In the genomic region with DNA sequence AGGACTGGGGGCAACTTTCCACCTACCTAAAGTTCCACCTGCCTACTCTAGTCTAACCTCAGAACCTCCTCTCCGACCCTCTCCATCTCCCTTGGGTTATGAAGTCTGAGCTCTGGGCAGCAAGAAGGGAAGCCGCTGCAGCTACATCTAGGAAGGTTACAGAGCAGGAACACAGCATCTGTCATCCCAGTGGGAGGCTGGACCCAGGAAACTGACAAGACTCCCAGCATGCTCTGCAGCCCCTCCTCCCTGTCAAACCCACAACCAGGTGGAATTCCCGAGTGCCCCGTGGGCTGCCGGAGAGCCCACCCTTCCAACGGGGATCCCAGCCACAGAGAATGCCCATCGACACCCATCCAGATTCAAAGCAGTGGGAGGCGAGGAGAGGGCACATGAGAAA, we compare ENCODE assay signal across 12 cellular contexts. TPM values are rescaled to one million over a fixed set of nuclear protein-coding genes. Genes with fewer than 3 reads are reported as not detected.
DNase-seq lines count a peak whose midpoint lies in the region; ATAC-seq and TF ChIP-seq lines count a peak whose summit lies in the region.
"Had no signal": no experiment of that assay in that cellular context is flagged by ENCODE, and none has a peak within 500 bp of the region (broad histone marks: within the 10 kb centered on the region; RNA-seq: fewer than 3 reads in every experiment).

No MANE protein-coding gene starts in this region.

- peak overlapping the region; percentile 33 for H3K4me3 Mint-ChIP-seq in T-helper 1 cell treated with Interleukin-12 subunit alpha and Interleukin-12 subunit beta and Interleukin-4 antibody, amounts not matched to agents 30 μg/mL and 1 μg/mL, for 36 hours
- peak overlapping the region; percentile 73 for H3K4me3 Mint-ChIP-seq in activated T-helper 17 cell treated with anti-CD3 and anti-CD28 coated beads, Interleukin-2, amount 50 U/mL, for 72 hours
- H3K4me3 Mint-ChIP-seq in H9: peak overlapping the region in 1 of 2 experiments; percentile 16; a peak in 1 of 5 replicates

- H3K9me3 Mint-ChIP-seq in T-helper 1 cell treated with Interleukin-12 subunit alpha and Interleukin-12 subunit beta and Interleukin-4 antibody, amounts not matched to agents 30 μg/mL and 1 μg/mL, for 36 hours: no peaks in the 10 kb centered on the region
- H3K9me3 Mint-ChIP-seq in activated T-helper 17 cell treated with anti-CD3 and anti-CD28 coated beads, Interleukin-2, amount 50 U/mL, for 72 hours: no peaks in the 10 kb centered on the region
- H3K9me3 Mint-ChIP-seq in H9: no peaks in the 10 kb centered on the region

- CTCF ChIA-PET in HEK293 (lab: Yijun Ruan, JAX): interaction anchor here (1.1 to 1.7 kb wide), 2 partner anchors 8 to 23 kb away, joined by 3 to 5 read pairs; no protein-coding TSS in a partner anchor

- no peaks in the 10 kb centered on the region for H3K79me1 ChIP-seq in H9 (ENCODE audit: insufficient read depth, low read depth, low read length, poor library complexity, severe bottlenecking)

- no peak overlapping the region for H4K8ac ChIP-seq in H9 (replicated peaks; ENCODE audit: insufficient read length, low read depth, low read length)

- peaks cover 9% of the 10 kb centered on the region for H3K23me2 ChIP-seq in H9 (ENCODE audit: insufficient read length, low read depth, low read length, poor library complexity, severe bottlenecking)

- H3K4me2 ChIP-seq in osteoblast (ENCODE audit: insufficient read depth, low read length): no peak overlapping the region
- H3K4me2 ChIP-seq in H9 (ENCODE audit: insufficient read depth, insufficient read length, low read length): no peak overlapping the region

- H2AK5ac ChIP-seq in H9 (ENCODE audit: insufficient read length, low read length): no peak overlapping the region

- no peak overlapping the region for H2BK12ac ChIP-seq in H9 (ENCODE audit: insufficient read length, low read depth, low read length)

- H2BK120ac ChIP-seq in H9 (ENCODE audit: low read depth, low read length, poor library complexity, severe bottlenecking): no peak overlapping the region

- peaks cover 3% of the 10 kb centered on the region for H3K36me3 Mint-ChIP-seq in T-helper 1 cell treated with Interleukin-12 subunit alpha and Interleukin-12 subunit beta and Interleukin-4 antibody, amounts not matched to agents 30 μg/mL and 1 μg/mL, for 36 hours (ENCODE audit: low read depth)
- H3K36me3 Mint-ChIP-seq in activated T-helper 17 cell treated with anti-CD3 and anti-CD28 coated beads, Interleukin-2, amount 50 U/mL, for 72 hours (ENCODE audit: low read depth): no peaks in the 10 kb centered on the region
- H3K36me3 Mint-ChIP-seq in H9 (ENCODE audit: insufficient read depth in 1 of 3, low read depth in 3 of 3): peaks cover 0 to 4% (median 0%) of the 10 kb centered on the region in 3 experiments; a peak in 1 of 7 replicates

- no peak overlapping the region for H2AFZ ChIP-seq in osteoblast (ENCODE audit: low read length)
- no peak overlapping the region for H2AFZ ChIP-seq in H9 (ENCODE audit: low read length)

- peaks cover 20% of the 10 kb centered on the region for H3K27me3 Mint-ChIP-seq in T-helper 1 cell treated with Interleukin-12 subunit alpha and Interleukin-12 subunit beta and Interleukin-4 antibody, amounts not matched to agents 30 μg/mL and 1 μg/mL, for 36 hours (ENCODE audit: low read depth)
- H3K27me3 Mint-ChIP-seq in activated T-helper 17 cell treated with anti-CD3 and anti-CD28 coated beads, Interleukin-2, amount 50 U/mL, for 72 hours: peaks cover 3% of the 10 kb centered on the region
- H3K27me3 Mint-ChIP-seq in H9 (ENCODE audit: low read depth): peaks cover 56% of the 10 kb centered on the region

- no peak for DNase-seq in T-helper 1 cell
- DNase-seq in osteoblast (ENCODE audit: insufficient read length, low spot score, missing footprints): peak; percentile 79
- DNase-seq in H9: no peak
- DNase-seq in T-helper 9 cell: no peak
- DNase-seq: brain microvascular endothelial cell; islet precursor cell; stimulated activated CD4-positive, alpha-beta T cell treated with anti-CD3 and anti-CD28 coated beads, Interleukin-2, amount 100 ng/mL, for 48 hours had no signal

- H2BK15ac ChIP-seq in H9 (ENCODE audit: low read depth, low read length): no peak overlapping the region

- no peak overlapping the region for H3K18ac ChIP-seq in H9 (ENCODE audit: insufficient read length, low read depth, low read length)

- no peak overlapping the region for H3K9ac ChIP-seq in H9 (ENCODE audit: extremely low read depth, insufficient read length, low read length)

- H3K56ac ChIP-seq in H9 (ENCODE audit: insufficient read length, low read depth, low read length): no peak overlapping the region

- no peak overlapping the region for H3T11ph ChIP-seq in H9 (ENCODE audit: low read length)

- H3K4me3 ChIP-seq in HEK293 (ENCODE audit: low read depth, low read length) (no peak overlapping the region), osteoblast (ENCODE audit: insufficient read depth, low read length) (no peak overlapping the region)

- H3K27me3 ChIP-seq in osteoblast (ENCODE audit: insufficient read depth, low read length) (peaks cover 61% of the 10 kb centered on the region), H9 (ENCODE audit: insufficient read depth, low read length) (peaks cover 3% of the 10 kb centered on the region; the same call in 1 of the 2 replicates)

- H3K14ac ChIP-seq in H9 (ENCODE audit: insufficient read depth, low read length): no peak overlapping the region

- no peak overlapping the region for H3K27ac ChIP-seq in HEK293 (ENCODE audit: extremely low read depth, low read depth, low read length)
- H3K27ac ChIP-seq in osteoblast (ENCODE audit: low read depth, low read length): no peak overlapping the region
- no peak overlapping the region for H3K27ac ChIP-seq in H9 (ENCODE audit: insufficient read length, low read depth, low read length)
- H3K27ac ChIP-seq: brain microvascular endothelial cell had no signal

- H3K4me1 ChIP-seq in HEK293 (ENCODE audit: control insufficient read depth, insufficient read depth, low read length) (no peaks in the 10 kb centered on the region; the same call in 1 of the 2 replicates), osteoblast (ENCODE audit: insufficient read depth, low read length) (no peaks in the 10 kb centered on the region), H9 (ENCODE audit: insufficient read depth, low read length) (no peaks in the 10 kb centered on the region)

- no peak for ATAC-seq in activated T-helper 17 cell treated with anti-CD3 and anti-CD28 coated beads, Interleukin-2, amount 50 U/mL, for 72 hours (replicated peaks)
- ATAC-seq in GM21360 (IDR thresholded peaks at IDR 0.05; ENCODE audit: unreplicated experiment): no peak
- ATAC-seq: esophagus mucosa had no signal

- H3K4ac ChIP-seq in H9 (ENCODE audit: low read depth, low read length): no peak overlapping the region

- WGBS in H9 (ENCODE audit: extremely low coverage, insufficient read length, low lambda C conversion rate): no CpG with 5 or more reads among the region's 8 CpGs

- POLR2A ChIA-PET in HEK293 (lab: Yijun Ruan, JAX): no interaction called here

- H3K9me3 ChIP-seq in HEK293 (ENCODE audit: control insufficient read depth, insufficient read depth, low read depth, low read length) (no peaks in the 10 kb centered on the region), osteoblast (ENCODE audit: low read depth, low read length) (no peaks in the 10 kb centered on the region), H9 (ENCODE audit: control insufficient read depth, low read depth, low read length) (no peaks in the 10 kb centered on the region)

- no peak overlapping the region for H2BK5ac ChIP-seq in H9 (ENCODE audit: insufficient read length, low read length)

- no peak overlapping the region for H4K5ac ChIP-seq in H9 (ENCODE audit: insufficient read length, low read depth, low read length)

- peaks cover 29% of the 10 kb centered on the region for H3K4me1 Mint-ChIP-seq in T-helper 1 cell treated with Interleukin-12 subunit alpha and Interleukin-12 subunit beta and Interleukin-4 antibody, amounts not matched to agents 30 μg/mL and 1 μg/mL, for 36 hours (ENCODE audit: low read depth)
- peaks cover 4% of the 10 kb centered on the region for H3K4me1 Mint-ChIP-seq in activated T-helper 17 cell treated with anti-CD3 and anti-CD28 coated beads, Interleukin-2, amount 50 U/mL, for 72 hours
- H3K4me1 Mint-ChIP-seq in H9: peaks cover 19 to 36% of the 10 kb centered on the region in 2 experiments

- no peak for TF ChIP-seq CTCF in HEK293 (tag by site-specific recombination; IDR thresholded peaks at IDR 0.05)
- TF ChIP-seq CTCF in osteoblast (IDR thresholded peaks at IDR 0.05; ENCODE audit: extremely low read depth, low read depth, low read length): no peak
- TF ChIP-seq CTCF in H9 (conservative IDR thresholded peaks at IDR 0.05): no peak

- H3K79me2 ChIP-seq in osteoblast (ENCODE audit: insufficient read depth, low read length): no peaks in the 10 kb centered on the region
- no peaks in the 10 kb centered on the region for H3K79me2 ChIP-seq in H9 (ENCODE audit: insufficient read depth, low read length)

- no peak overlapping the region for H2BK20ac ChIP-seq in H9 (ENCODE audit: low read depth, low read length, poor library complexity, severe bottlenecking)

- H4K20me1 ChIP-seq in osteoblast (ENCODE audit: insufficient read depth, low read length) (no peaks in the 10 kb centered on the region), H9 (ENCODE audit: control insufficient read depth, insufficient read depth, insufficient read length) (no peaks in the 10 kb centered on the region)

- H3K36me3 ChIP-seq in HEK293 (ENCODE audit: control insufficient read depth in 2 of 2, insufficient read depth in 1 of 2, low read length in 2 of 2): no peaks in the 10 kb centered on the region
- H3K36me3 ChIP-seq in osteoblast (ENCODE audit: insufficient read depth, low read length): no peaks in the 10 kb centered on the region
- H3K36me3 ChIP-seq: brain microvascular endothelial cell had no signal

- no peak overlapping the region for H3K23ac ChIP-seq in H9 (ENCODE audit: insufficient read length, low read depth, low read length)

- no peak overlapping the region for H3K27ac Mint-ChIP-seq in T-helper 1 cell treated with Interleukin-12 subunit alpha and Interleukin-12 subunit beta and Interleukin-4 antibody, amounts not matched to agents 30 μg/mL and 1 μg/mL, for 36 hours
- H3K27ac Mint-ChIP-seq in activated T-helper 17 cell treated with anti-CD3 and anti-CD28 coated beads, Interleukin-2, amount 50 U/mL, for 72 hours: no peak overlapping the region
- no peak overlapping the region for H3K27ac Mint-ChIP-seq in H9

- H4K91ac ChIP-seq in H9 (ENCODE audit: insufficient read length, low read depth, low read length): no peak overlapping the region

RNA-seq across cellular contexts. Expression of a gene that starts 2.1 kb away (rescaled TPM):
- total RNA-seq in activated T-helper 17 cell treated with anti-CD3 and anti-CD28 coated beads, Interleukin-2, amount 50 U/mL, for 72 hours: 10 to 100 TPM; 12.0 to 15.9 TPM
- total RNA-seq in osteoblast (not detected in 2 replicates), H9 (2021) (5.4 and 5.8 TPM in 2 replicates)
